Comparison of ENCODE assay signal across 36 cellular contexts in the genomic region with DNA sequence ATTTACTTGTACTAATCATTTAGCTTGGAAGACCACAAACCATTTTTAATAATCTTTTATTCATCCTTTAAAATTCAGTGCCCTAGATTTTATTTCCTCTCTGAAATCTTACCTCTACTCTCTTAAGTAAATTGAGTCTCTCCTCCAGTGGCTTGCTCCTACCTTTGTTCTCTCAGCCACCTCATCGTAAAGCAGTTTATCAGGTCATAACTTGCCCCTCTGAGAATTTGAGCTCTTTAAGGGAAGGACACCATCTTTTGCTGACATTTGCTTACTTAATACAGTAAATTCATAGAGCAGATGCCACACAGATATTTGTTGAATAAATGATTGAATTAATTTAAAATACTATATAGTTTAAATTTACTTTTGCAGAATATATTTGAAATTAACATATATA.
"Had no signal": no experiment of that assay in that cellular context is flagged by ENCODE, and none has a peak within 500 bp of the region (broad histone marks: within the 10 kb centered on the region; RNA-seq: fewer than 3 reads in every experiment).

No MANE protein-coding gene starts in this region.

- H3K9me3 ChIP-seq: adrenal gland, body of pancreas, esophagus muscularis mucosa, heart left ventricle had no signal

- H3K4me1 Mint-ChIP-seq: activated B cell treated with CpG ODN at 0.5 μM for 24 hours; activated naive CD4-positive, alpha-beta T cell treated with anti-CD3 and anti-CD28 coated beads, Interleukin-2, amount 50 U/mL, for 24 hours; activated naive CD8-positive, alpha-beta T cell treated with anti-CD3 and anti-CD28 coated beads for 36 hours; activated naive CD8-positive, alpha-beta T cell treated with anti-CD3 and anti-CD28 coated beads, Interleukin-2, amount 50 U/mL, for 24 hours; central memory CD8-positive, alpha-beta T cell; T-helper 17 cell had no signal

- H3K9me3 Mint-ChIP-seq: activated B cell treated with CpG ODN at 0.5 μM for 24 hours; activated naive CD8-positive, alpha-beta T cell treated with anti-CD3 and anti-CD28 coated beads for 36 hours; dendritic cell treated with granulocyte-macrophage colony-stimulating factor and Interleukin-4, amounts not matched to agents 40 ng/mL and 50 ng/mL, for 4 days had no signal

- H3K4me1 ChIP-seq: adrenal gland, body of pancreas, esophagus muscularis mucosa, heart left ventricle had no signal

- H3K27me3 Mint-ChIP-seq: activated B cell treated with CpG ODN at 0.5 μM for 24 hours; activated CD8-positive, alpha-beta T cell treated with anti-CD3 and anti-CD28 coated beads for 36 hours; activated naive CD4-positive, alpha-beta T cell treated with anti-CD3 and anti-CD28 coated beads, Interleukin-2, amount 50 U/mL, for 24 hours; activated naive CD8-positive, alpha-beta T cell treated with anti-CD3 and anti-CD28 coated beads for 36 hours; activated naive CD8-positive, alpha-beta T cell treated with anti-CD3 and anti-CD28 coated beads, Interleukin-2, amount 50 U/mL, for 24 hours; central memory CD8-positive, alpha-beta T cell; dendritic cell treated with granulocyte-macrophage colony-stimulating factor and Interleukin-4, amounts not matched to agents 40 ng/mL and 50 ng/mL, for 4 days; T-helper 17 cell had no signal

- FAIRE-seq: frontal cortex had no signal

- H3K4me3 ChIP-seq: adrenal gland, body of pancreas, coronary artery, dorsolateral prefrontal cortex, esophagus muscularis mucosa, heart left ventricle had no signal

- H3K27ac ChIP-seq: adrenal gland, body of pancreas, coronary artery, dorsolateral prefrontal cortex, esophagus muscularis mucosa, heart left ventricle, WERI-Rb-1 had no signal

- H3K36me3 Mint-ChIP-seq: activated naive CD4-positive, alpha-beta T cell treated with anti-CD3 and anti-CD28 coated beads, Interleukin-2, amount 50 U/mL, for 24 hours; activated naive CD8-positive, alpha-beta T cell treated with anti-CD3 and anti-CD28 coated beads for 36 hours had no signal

- H3K4me3 Mint-ChIP-seq: activated B cell treated with CpG ODN at 0.5 μM for 24 hours; activated CD8-positive, alpha-beta T cell treated with anti-CD3 and anti-CD28 coated beads for 36 hours; activated naive CD4-positive, alpha-beta T cell treated with anti-CD3 and anti-CD28 coated beads for 36 hours; activated naive CD4-positive, alpha-beta T cell treated with anti-CD3 and anti-CD28 coated beads, Interleukin-2, amount 50 U/mL, for 24 hours; activated naive CD8-positive, alpha-beta T cell treated with anti-CD3 and anti-CD28 coated beads for 36 hours; activated naive CD8-positive, alpha-beta T cell treated with anti-CD3 and anti-CD28 coated beads, Interleukin-2, amount 50 U/mL, for 24 hours; activated T-helper 1 cell treated with anti-CD3 and anti-CD28 coated beads, Interleukin-12 subunit alpha, Interleukin-12 subunit beta, Interleukin-2, Interleukin-4 antibody, amounts not matched to agents 30 ng/mL and 10 ng/mL and 1 ng/mL, durations not matched to agents 14 hours and 24 hours and 36 hours; central memory CD8-positive, alpha-beta T cell; dendritic cell treated with granulocyte-macrophage colony-stimulating factor and Interleukin-4, amounts not matched to agents 40 ng/mL and 50 ng/mL, for 4 days; endodermal cell; T-helper 17 cell; T-helper 2 cell treated with Interferon-gamma antibody and Interleukin-4, amounts not matched to agents 5 μg/mL and 100 μg/mL, for 36 hours had no signal

- H3K27ac Mint-ChIP-seq: activated B cell treated with CpG ODN at 0.5 μM for 24 hours; activated CD8-positive, alpha-beta T cell treated with anti-CD3 and anti-CD28 coated beads for 36 hours; activated naive CD4-positive, alpha-beta T cell treated with anti-CD3 and anti-CD28 coated beads for 36 hours; activated naive CD4-positive, alpha-beta T cell treated with anti-CD3 and anti-CD28 coated beads, Interleukin-2, amount 50 U/mL, for 24 hours; activated naive CD8-positive, alpha-beta T cell treated with anti-CD3 and anti-CD28 coated beads for 36 hours; activated naive CD8-positive, alpha-beta T cell treated with anti-CD3 and anti-CD28 coated beads, Interleukin-2, amount 50 U/mL, for 24 hours; activated T-helper 1 cell treated with anti-CD3 and anti-CD28 coated beads, Interleukin-12 subunit alpha, Interleukin-12 subunit beta, Interleukin-2, Interleukin-4 antibody, amounts not matched to agents 30 ng/mL and 10 ng/mL and 1 ng/mL, durations not matched to agents 14 hours and 24 hours and 36 hours; activated T-helper 2 cell treated with anti-CD3 and anti-CD28 coated beads, Interferon-gamma antibody, Interleukin-2, Interleukin-4, amounts not matched to agents 10 μg/mL and 5 μg/mL and 100 μg/mL, durations not matched to agents 14 hours and 24 hours and 36 hours; dendritic cell treated with granulocyte-macrophage colony-stimulating factor and Interleukin-4, amounts not matched to agents 40 ng/mL and 50 ng/mL, for 4 days; endodermal cell; T-helper 17 cell; T-helper 2 cell treated with Interferon-gamma antibody and Interleukin-4, amounts not matched to agents 5 μg/mL and 100 μg/mL, for 36 hours had no signal

- DNase-seq: activated B cell treated with CpG ODN at 0.5 μM for 24 hours; activated CD4-positive, alpha-beta T cell treated with anti-CD3 and anti-CD28 coated beads for 48 hours; activated CD4-positive, alpha-beta T cell treated with anti-CD3 and anti-CD28 coated beads, Interleukin-2, amount 50 U/mL, for 1 hour; activated CD4-positive, alpha-beta T cell treated with anti-CD3 and anti-CD28 coated beads, Interleukin-2, amount 50 U/mL, for 48 hours; activated CD8-positive, alpha-beta memory T cell treated with anti-CD3 and anti-CD28 coated beads for 24 hours; activated CD8-positive, alpha-beta memory T cell treated with anti-CD3 and anti-CD28 coated beads, Interleukin-2, amount 50 U/mL, for 4 hours; activated CD8-positive, alpha-beta T cell treated with anti-CD3 and anti-CD28 coated beads for 36 hours; activated effector memory CD4-positive, alpha-beta T cell treated with anti-CD3 and anti-CD28 coated beads, Interleukin-2, amount 50 U/mL, for 16 hours; activated naive CD4-positive, alpha-beta T cell treated with anti-CD3 and anti-CD28 coated beads for 36 hours; activated naive CD8-positive, alpha-beta T cell treated with anti-CD3 and anti-CD28 coated beads for 36 hours; activated naive CD8-positive, alpha-beta T cell treated with anti-CD3 and anti-CD28 coated beads, Interleukin-2, amount 50 U/mL, for 24 hours; activated T-cell treated with anti-CD3 and anti-CD28 coated beads, Interleukin-2, amount 50 U/mL, for 1 hour; activated T-cell treated with anti-CD3 and anti-CD28 coated beads, Interleukin-2, amount 50 U/mL, for 48 hours; adrenal gland; amygdala; aorta; body of pancreas; dorsolateral prefrontal cortex; effector memory CD4-positive, alpha-beta T cell; endodermal cell; erythroblast; glutamatergic neuron; heart left ventricle; T-helper 1 cell; T-helper 17 cell; T1000; WERI-Rb-1 had no signal

- H3K36me3 ChIP-seq: adrenal gland, esophagus muscularis mucosa, heart left ventricle, WERI-Rb-1 had no signal

- H3K27me3 ChIP-seq: adrenal gland, body of pancreas, dorsolateral prefrontal cortex, esophagus muscularis mucosa, heart left ventricle had no signal
